ENCODE assay signal across 13 cellular contexts in genomic region chr9:117725426-117725887, GRCh38. TPM values are rescaled to one million over a fixed set of nuclear protein-coding genes. Genes with fewer than 3 reads are reported as not detected.
DNase-seq lines count a peak whose midpoint lies in the region; ATAC-seq lines count a peak whose summit lies in the region.
"Had no signal": no experiment of that assay in that cellular context is flagged by ENCODE, and none has a peak within 500 bp of the region (broad histone marks: within the 10 kb centered on the region; RNA-seq: fewer than 3 reads in every experiment).

No MANE protein-coding gene starts in this region.

- ATAC-seq in GM19324 (IDR thresholded peaks at IDR 0.05; ENCODE audit: low FRiP score, unreplicated experiment) (no peak), GM21390 (IDR thresholded peaks at IDR 0.05; ENCODE audit: unreplicated experiment) (no peak)
- ATAC-seq: activated naive CD4-positive, alpha-beta T cell treated with anti-CD3 and anti-CD28 coated beads, Interleukin-2, amount 50 U/mL, for 72 hours had no signal

- peaks cover 55% of the 10 kb centered on the region for H3K4me1 ChIP-seq in adipocyte (ENCODE audit: control insufficient read depth, insufficient read depth, low read length)
- peaks cover 3 to 18% (median 12%) of the 10 kb centered on the region in 3 donors for H3K4me1 ChIP-seq in skeletal muscle tissue (ENCODE audit: control insufficient read depth in 3 of 3, insufficient read depth in 3 of 3, low read length in 3 of 3)
- H3K4me1 ChIP-seq: colonic mucosa had no signal

- no peaks in the 10 kb centered on the region for H3K36me3 ChIP-seq in adipocyte (ENCODE audit: control insufficient read depth, insufficient read depth, low read length, severe bottlenecking)
- no peaks in the 10 kb centered on the region for H3K36me3 ChIP-seq in skeletal muscle tissue (ENCODE audit: control insufficient read depth in 3 of 3, insufficient read depth in 3 of 3, low read length in 3 of 3)
- H3K36me3 ChIP-seq: colonic mucosa had no signal

- DNase-seq in KBM-7 = peak; percentile 44
- no peak for DNase-seq in adipocyte (ENCODE audit: low read depth)
- DNase-seq in iris pigment epithelial cell (ENCODE audit: low read depth) = peak; percentile 92
- no peak for DNase-seq in NCI-H2029 (lab: John Stamatoyannopoulos, UW)
- no peak for DNase-seq in NCI-H1694 treated with DMSO at 0.1 percent for 48 hours (lab: John Stamatoyannopoulos, UW)
- DNase-seq: activated CD8-positive, alpha-beta memory T cell treated with anti-CD3 and anti-CD28 coated beads, Interleukin-2, amount 50 U/mL, for 48 hours; colonic mucosa; H7; SK-N-SH had no signal

- H3K4me3 ChIP-seq in adipocyte (ENCODE audit: low read length) (peak overlapping the region; percentile 51), skeletal muscle tissue (ENCODE audit: low read length in 3 of 3) (no peak overlapping the region)
- H3K4me3 ChIP-seq: colonic mucosa had no signal

- peak overlapping the region; percentile 67 for H3K9ac ChIP-seq in adipocyte (ENCODE audit: low read length)
- H3K9ac ChIP-seq in skeletal muscle tissue (ENCODE audit: low read depth in 1 of 3, low read length in 3 of 3) = no peak overlapping the region
- H3K9ac ChIP-seq: SK-N-SH had no signal

- no peaks in the 10 kb centered on the region for H3K9me3 ChIP-seq in adipocyte (ENCODE audit: control insufficient read depth, low read length)
- H3K9me3 ChIP-seq in skeletal muscle tissue (ENCODE audit: control insufficient read depth in 3 of 3, low read length in 3 of 3) = no peaks in the 10 kb centered on the region
- H3K9me3 ChIP-seq: colonic mucosa, SK-N-SH had no signal

- in situ Hi-C loops in KBM-7 (cut with MboI; ENCODE audit: low pct_unique_long_range_greater_than_20kb, low sequenced_read_pairs) = no loop called here

- H3K27me3 ChIP-seq in adipocyte (replicated peaks; ENCODE audit: control insufficient read depth, insufficient read depth, low read length) (no peaks in the 10 kb centered on the region), skeletal muscle tissue (ENCODE audit: control insufficient read depth in 3 of 3, insufficient read depth in 3 of 3, low read length in 3 of 3) (no peaks in the 10 kb centered on the region)
- H3K27me3 ChIP-seq: colonic mucosa had no signal

- H3K27ac ChIP-seq in skeletal muscle tissue (ENCODE audit: low read depth, low read length) = peak overlapping the region; percentile 25
- H3K27ac ChIP-seq: colonic mucosa had no signal

RNA-seq across cellular contexts. Expression of gene TLR4, which starts 21.3 kb away (rescaled TPM):
- total RNA-seq in skeletal muscle tissue = 8.9 TPM
- total RNA-seq: activated naive CD4-positive, alpha-beta T cell treated with anti-CD3 and anti-CD28 coated beads, Interleukin-2, amount 50 U/mL, for 72 hours; H7 had no signal

Comparison
In these comparisons a context has a peak if more than half of its experiments do, and no peak if none do; other contexts are left out.
1. DNase-seq: peak in KBM-7 (single experiment) and iris pigment epithelial cell (single experiment); none in adipocyte (single experiment), NCI-H2029 (single experiment) and NCI-H1694 treated with DMSO at 0.1 percent for 48 hours (single experiment).